ENCODE assay signal across 1 cellular context in the genomic region with DNA sequence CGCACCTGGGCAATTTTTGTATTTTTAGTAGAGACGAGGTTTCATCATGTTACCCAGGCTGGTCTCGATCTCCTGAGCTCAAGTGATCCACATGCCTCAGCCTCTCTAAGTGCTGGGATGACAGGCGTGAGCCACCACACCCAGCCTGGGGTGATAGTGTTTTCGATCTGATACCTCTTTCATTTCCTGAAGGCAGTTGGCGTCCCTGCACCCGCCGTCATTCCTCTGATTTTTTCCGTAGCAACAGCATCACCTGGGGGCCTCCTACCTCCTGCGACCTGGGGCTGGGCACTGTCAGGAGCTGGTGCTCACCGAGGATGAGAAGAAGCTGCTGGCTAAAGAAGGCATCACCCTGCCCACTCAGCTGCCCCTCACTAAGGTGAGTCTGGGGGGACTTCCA.
TF ChIP-seq lines count a peak whose summit lies in the region.

No MANE protein-coding gene starts in this region.

TF ChIP-seq in GM23338, 12 proteins besides CTCF, POLR2A, EP300 and RAD21 (continued from another document):
- TF ChIP-seq STAT1 (IDR thresholded peaks at IDR 0.05; ENCODE audit: unreplicated experiment) = no peak
- TF ChIP-seq EZH2phosphoT487 (IDR thresholded peaks at IDR 0.05; ENCODE audit: unreplicated experiment) = no peak
- no peak for TF ChIP-seq ZNF331 (CRISPR knock-in tag; IDR thresholded peaks at IDR 0.05; ENCODE audit: low read depth)
- TF ChIP-seq, protein P1, sequence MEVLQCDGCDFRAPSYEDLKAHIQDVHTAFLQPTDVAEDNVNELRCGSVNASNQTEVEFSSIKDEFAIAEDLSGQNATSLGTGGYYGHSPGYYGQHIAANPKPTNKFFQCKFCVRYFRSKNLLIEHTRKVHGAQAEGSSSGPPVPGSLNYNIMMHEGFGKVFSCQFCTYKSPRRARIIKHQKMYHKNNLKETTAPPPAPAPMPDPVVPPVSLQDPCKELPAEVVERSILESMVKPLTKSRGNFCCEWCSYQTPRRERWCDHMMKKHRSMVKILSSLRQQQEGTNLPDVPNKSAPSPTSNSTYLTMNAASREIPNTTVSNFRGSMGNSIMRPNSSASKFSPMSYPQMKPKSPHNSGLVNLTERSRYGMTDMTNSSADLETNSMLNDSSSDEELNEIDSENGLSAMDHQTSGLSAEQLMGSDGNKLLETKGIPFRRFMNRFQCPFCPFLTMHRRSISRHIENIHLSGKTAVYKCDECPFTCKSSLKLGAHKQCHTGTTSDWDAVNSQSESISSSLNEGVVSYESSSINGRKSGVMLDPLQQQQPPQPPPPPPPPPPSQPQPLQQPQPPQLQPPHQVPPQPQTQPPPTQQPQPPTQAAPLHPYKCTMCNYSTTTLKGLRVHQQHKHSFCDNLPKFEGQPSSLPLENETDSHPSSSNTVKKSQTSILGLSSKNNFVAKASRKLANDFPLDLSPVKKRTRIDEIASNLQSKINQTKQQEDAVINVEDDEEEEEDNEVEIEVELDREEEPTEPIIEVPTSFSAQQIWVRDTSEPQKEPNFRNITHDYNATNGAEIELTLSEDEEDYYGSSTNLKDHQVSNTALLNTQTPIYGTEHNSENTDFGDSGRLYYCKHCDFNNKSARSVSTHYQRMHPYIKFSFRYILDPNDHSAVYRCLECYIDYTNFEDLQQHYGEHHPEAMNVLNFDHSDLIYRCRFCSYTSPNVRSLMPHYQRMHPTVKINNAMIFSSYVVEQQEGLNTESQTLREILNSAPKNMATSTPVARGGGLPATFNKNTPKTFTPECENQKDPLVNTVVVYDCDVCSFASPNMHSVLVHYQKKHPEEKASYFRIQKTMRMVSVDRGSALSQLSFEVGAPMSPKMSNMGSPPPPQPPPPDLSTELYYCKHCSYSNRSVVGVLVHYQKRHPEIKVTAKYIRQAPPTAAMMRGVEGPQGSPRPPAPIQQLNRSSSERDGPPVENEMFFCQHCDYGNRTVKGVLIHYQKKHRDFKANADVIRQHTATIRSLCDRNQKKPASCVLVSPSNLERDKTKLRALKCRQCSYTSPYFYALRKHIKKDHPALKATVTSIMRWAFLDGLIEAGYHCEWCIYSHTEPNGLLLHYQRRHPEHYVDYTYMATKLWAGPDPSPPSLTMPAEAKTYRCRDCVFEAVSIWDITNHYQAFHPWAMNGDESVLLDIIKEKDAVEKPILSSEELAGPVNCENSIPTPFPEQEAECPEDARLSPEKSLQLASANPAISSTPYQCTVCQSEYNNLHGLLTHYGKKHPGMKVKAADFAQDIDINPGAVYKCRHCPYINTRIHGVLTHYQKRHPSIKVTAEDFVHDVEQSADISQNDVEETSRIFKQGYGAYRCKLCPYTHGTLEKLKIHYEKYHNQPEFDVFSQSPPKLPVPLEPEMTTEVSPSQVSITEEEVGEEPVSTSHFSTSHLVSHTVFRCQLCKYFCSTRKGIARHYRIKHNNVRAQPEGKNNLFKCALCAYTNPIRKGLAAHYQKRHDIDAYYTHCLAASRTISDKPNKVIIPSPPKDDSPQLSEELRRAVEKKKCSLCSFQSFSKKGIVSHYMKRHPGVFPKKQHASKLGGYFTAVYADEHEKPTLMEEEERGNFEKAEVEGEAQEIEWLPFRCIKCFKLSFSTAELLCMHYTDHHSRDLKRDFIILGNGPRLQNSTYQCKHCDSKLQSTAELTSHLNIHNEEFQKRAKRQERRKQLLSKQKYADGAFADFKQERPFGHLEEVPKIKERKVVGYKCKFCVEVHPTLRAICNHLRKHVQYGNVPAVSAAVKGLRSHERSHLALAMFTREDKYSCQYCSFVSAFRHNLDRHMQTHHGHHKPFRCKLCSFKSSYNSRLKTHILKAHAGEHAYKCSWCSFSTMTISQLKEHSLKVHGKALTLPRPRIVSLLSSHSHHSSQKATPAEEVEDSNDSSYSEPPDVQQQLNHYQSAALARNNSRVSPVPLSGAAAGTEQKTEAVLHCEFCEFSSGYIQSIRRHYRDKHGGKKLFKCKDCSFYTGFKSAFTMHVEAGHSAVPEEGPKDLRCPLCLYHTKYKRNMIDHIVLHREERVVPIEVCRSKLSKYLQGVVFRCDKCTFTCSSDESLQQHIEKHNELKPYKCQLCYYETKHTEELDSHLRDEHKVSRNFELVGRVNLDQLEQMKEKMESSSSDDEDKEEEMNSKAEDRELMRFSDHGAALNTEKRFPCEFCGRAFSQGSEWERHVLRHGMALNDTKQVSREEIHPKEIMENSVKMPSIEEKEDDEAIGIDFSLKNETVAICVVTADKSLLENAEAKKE (CRISPR knock-in tag; IDR thresholded peaks at IDR 0.05) = no peak
- TF ChIP-seq CREB1 (CRISPR knock-in tag; IDR thresholded peaks at IDR 0.05; ENCODE audit: low read depth) = no peak
- TF ChIP-seq JUNB (IDR thresholded peaks at IDR 0.05; ENCODE audit: unreplicated experiment) = no peak
- TF ChIP-seq, protein P2, sequence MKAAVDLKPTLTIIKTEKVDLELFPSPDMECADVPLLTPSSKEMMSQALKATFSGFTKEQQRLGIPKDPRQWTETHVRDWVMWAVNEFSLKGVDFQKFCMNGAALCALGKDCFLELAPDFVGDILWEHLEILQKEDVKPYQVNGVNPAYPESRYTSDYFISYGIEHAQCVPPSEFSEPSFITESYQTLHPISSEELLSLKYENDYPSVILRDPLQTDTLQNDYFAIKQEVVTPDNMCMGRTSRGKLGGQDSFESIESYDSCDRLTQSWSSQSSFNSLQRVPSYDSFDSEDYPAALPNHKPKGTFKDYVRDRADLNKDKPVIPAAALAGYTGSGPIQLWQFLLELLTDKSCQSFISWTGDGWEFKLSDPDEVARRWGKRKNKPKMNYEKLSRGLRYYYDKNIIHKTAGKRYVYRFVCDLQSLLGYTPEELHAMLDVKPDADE (IDR thresholded peaks at IDR 0.05) = no peak
